In the genomic region with DNA sequence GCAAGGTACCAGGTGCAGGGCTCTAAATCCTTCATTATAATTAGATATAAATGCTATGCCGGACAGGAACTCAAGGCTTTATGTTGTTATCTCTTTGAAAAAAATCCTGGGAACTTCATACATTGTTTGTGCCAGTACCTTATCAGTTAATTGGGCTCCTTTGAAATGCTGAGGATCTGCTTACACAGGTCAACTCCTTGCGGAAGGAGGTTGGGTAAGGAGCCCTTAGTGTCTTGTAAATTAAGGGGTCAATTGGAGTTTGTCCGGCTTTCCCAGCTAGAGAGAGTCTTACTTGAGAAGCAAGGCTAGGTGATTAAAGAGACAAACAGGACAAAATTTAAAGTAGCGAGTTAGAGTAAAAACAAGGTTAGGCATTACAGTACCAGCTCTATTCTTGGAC, we compare ENCODE assay signal across 3 cellular contexts. TPM values are rescaled to one million over a fixed set of nuclear protein-coding genes. Genes with fewer than 3 reads are reported as not detected.
"Had no signal": no experiment of that assay in that cellular context is flagged by ENCODE, and none has a peak within 500 bp of the region (broad histone marks: within the 10 kb centered on the region; RNA-seq: fewer than 3 reads in every experiment).

No MANE protein-coding gene starts in this region.

RNA-seq across cellular contexts. Expression of a gene that starts 14.1 kb away (rescaled TPM):
- total RNA-seq: fibroblast of villous mesenchyme, left ventricle myocardium superior had no signal
- polyA plus RNA-seq: immature natural killer cell had no signal
